ENCODE assay signal across 14 cellular contexts in the genomic region with DNA sequence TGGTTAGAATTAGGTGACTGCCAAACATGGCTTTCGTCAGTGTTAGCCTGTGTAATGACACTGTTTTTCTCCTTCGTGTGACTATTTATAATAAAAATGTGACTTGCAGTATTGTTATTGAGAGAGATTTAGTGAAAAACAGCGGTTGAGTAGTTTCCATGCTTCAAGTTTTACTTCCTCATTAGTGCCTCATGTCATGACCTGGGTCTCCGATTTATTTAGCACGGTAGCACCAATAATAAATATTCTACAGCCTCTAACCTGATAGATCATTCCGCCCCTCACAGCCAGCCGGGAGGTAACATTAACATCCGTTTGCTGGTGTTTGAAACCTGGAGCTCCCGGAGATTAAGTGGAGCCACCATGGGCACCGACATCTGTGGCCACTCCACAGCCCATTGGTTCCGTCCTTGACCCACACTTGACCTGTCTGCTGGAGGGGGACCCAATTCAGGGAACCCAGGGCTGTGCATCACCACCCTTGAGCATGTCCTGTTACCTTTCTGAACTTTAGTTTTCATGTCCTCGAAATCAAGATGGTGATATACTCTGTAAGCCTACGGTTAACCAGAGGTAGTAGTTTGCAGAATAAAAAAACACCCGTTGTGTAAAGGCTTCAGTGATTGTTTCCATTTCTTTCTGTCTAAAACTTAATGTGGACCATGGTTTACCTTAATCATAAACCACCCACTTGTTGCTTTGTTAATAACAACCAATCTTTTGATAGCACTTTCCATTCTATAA.
A peak's percentile ranks its signal among the peaks of the same experiment; 100 is the strongest.
DNase-seq lines count a peak whose midpoint lies in the region; ATAC-seq and TF ChIP-seq lines count a peak whose summit lies in the region.
"Had no signal": no experiment of that assay in that cellular context is flagged by ENCODE, and none has a peak within 500 bp of the region (broad histone marks: within the 10 kb centered on the region; RNA-seq: fewer than 3 reads in every experiment).

No MANE protein-coding gene starts in this region.

- no peak overlapping the region for H3K9ac ChIP-seq in neural progenitor cell

- no peak overlapping the region for H3K4me2 ChIP-seq in neural progenitor cell
- H3K4me2 ChIP-seq in GM23338 = no peak overlapping the region

- DNase-seq in SIG-M5 treated with dmso at 0.1 percent for 504 hours (lab: John Stamatoyannopoulos, UW; ENCODE audit: unreplicated experiment) (peak; percentile 24), SIG-M5 (lab: John Stamatoyannopoulos, UW) (no peak), neural progenitor cell (ENCODE audit: low spot score) (no peak), GM23338 (ENCODE audit: low spot score) (no peak), iPS-NIHi11 (ENCODE audit: low spot score) (no peak), A172 (ENCODE audit: low spot score) (no peak)
- DNase-seq: body of pancreas, EL, NCI-H1105 treated with DMSO at 0.1 percent for 48 hours, SHP77 had no signal

- no peaks in the 10 kb centered on the region for H3K9me3 ChIP-seq in neural progenitor cell (ENCODE audit: low read depth)
- H3K9me3 ChIP-seq: body of pancreas had no signal

- ATAC-seq in HG02623 (IDR thresholded peaks at IDR 0.05; ENCODE audit: unreplicated experiment) (peak; percentile 67), GM23338 (no peak)
- ATAC-seq: body of pancreas, sciatic nerve had no signal

- no peaks in the 10 kb centered on the region for H3K9me2 ChIP-seq in GM23338 (ENCODE audit: insufficient read depth)

- H3K4me1 ChIP-seq in neural progenitor cell (peaks cover 2% of the 10 kb centered on the region), GM23338 (ENCODE audit: insufficient read depth) (peaks cover 9% of the 10 kb centered on the region; the same call in 1 of the 2 replicates)
- H3K4me1 ChIP-seq: body of pancreas had no signal

- no peak overlapping the region for H3K27ac ChIP-seq in neural progenitor cell
- no peak overlapping the region for H3K27ac ChIP-seq in GM23338 (ENCODE audit: low read depth)
- H3K27ac ChIP-seq: 22Rv1, body of pancreas had no signal

- no peak for TF ChIP-seq CTCF in neural progenitor cell (IDR thresholded peaks at IDR 0.05)
- TF ChIP-seq CTCF in GM23338 (conservative IDR thresholded peaks at IDR 0.05; ENCODE audit: low read depth in 2 of 2) = no peak

- peak overlapping the region; percentile 8 to 87 (median 68) for H3K4me3 Mint-ChIP-seq in IgD-negative memory B cell
- no peak overlapping the region for H3K4me3 Mint-ChIP-seq in neural progenitor cell
- H3K4me3 Mint-ChIP-seq in GM23338 = no peak overlapping the region

- H3K4me3 ChIP-seq in neural progenitor cell = no peak overlapping the region
- no peak overlapping the region for H3K4me3 ChIP-seq in GM23338
- H3K4me3 ChIP-seq: body of pancreas had no signal

- no peaks in the 10 kb centered on the region for H3K36me3 ChIP-seq in neural progenitor cell
- no peaks in the 10 kb centered on the region for H3K36me3 ChIP-seq in GM23338 (ENCODE audit: insufficient read depth)

- no peak overlapping the region for H2AFZ ChIP-seq in neural progenitor cell (replicated peaks)
- H2AFZ ChIP-seq in GM23338 = no peak overlapping the region

- H3K27me3 Mint-ChIP-seq in IgD-negative memory B cell = no peaks in the 10 kb centered on the region
- H3K27me3 Mint-ChIP-seq in neural progenitor cell (ENCODE audit: insufficient read depth, low read depth) = no peaks in the 10 kb centered on the region
- no peaks in the 10 kb centered on the region for H3K27me3 Mint-ChIP-seq in GM23338 (ENCODE audit: insufficient read depth, low read depth, poor library complexity)

- H4K20me1 ChIP-seq in neural progenitor cell (ENCODE audit: low read depth) = peaks cover 8% of the 10 kb centered on the region
- peaks cover 8% of the 10 kb centered on the region for H4K20me1 ChIP-seq in GM23338 (replicated peaks; ENCODE audit: insufficient read depth)

- peaks cover 48 to 56% (median 55%) of the 10 kb centered on the region in 3 donors for H3K4me1 Mint-ChIP-seq in IgD-negative memory B cell
- peaks cover 23% of the 10 kb centered on the region for H3K4me1 Mint-ChIP-seq in neural progenitor cell
- peaks cover 29% of the 10 kb centered on the region; the same call in 2 of the 3 replicates for H3K4me1 Mint-ChIP-seq in GM23338

- H3F3A ChIP-seq in neural progenitor cell (ENCODE audit: low read depth) (no peaks in the 10 kb centered on the region), GM23338 (replicated peaks; ENCODE audit: low read depth) (no peaks in the 10 kb centered on the region)

- H3K36me3 Mint-ChIP-seq in IgD-negative memory B cell = peaks cover 7% of the 10 kb centered on the region
- peaks cover 38% of the 10 kb centered on the region for H3K36me3 Mint-ChIP-seq in neural progenitor cell
- peaks cover 10% of the 10 kb centered on the region; the same call in 2 of the 3 replicates for H3K36me3 Mint-ChIP-seq in GM23338 (ENCODE audit: low read depth)

- H3K9me3 Mint-ChIP-seq in IgD-negative memory B cell = no peaks in the 10 kb centered on the region
- peaks cover 10% of the 10 kb centered on the region for H3K9me3 Mint-ChIP-seq in neural progenitor cell
- H3K9me3 Mint-ChIP-seq in GM23338 = no peaks in the 10 kb centered on the region

- H3K79me2 ChIP-seq in neural progenitor cell (ENCODE audit: low read depth) = peaks cover 28% of the 10 kb centered on the region
- peaks cover 32% of the 10 kb centered on the region for H3K79me2 ChIP-seq in GM23338 (replicated peaks; ENCODE audit: insufficient read depth)

- H3K27ac Mint-ChIP-seq in IgD-negative memory B cell (peak overlapping the region; percentile 1 to 88 (median 86)), neural progenitor cell (peak overlapping the region; percentile 64), GM23338 (no peak overlapping the region)

- H3K27me3 ChIP-seq in neural progenitor cell (no peaks in the 10 kb centered on the region), GM23338 (ENCODE audit: insufficient read depth) (no peaks in the 10 kb centered on the region)
- H3K27me3 ChIP-seq: body of pancreas had no signal

TF ChIP-seq in GM23338, 12 proteins besides CTCF, POLR2A, EP300 and RAD21 (continues in another document):
- TF ChIP-seq EZH2 (IDR thresholded peaks at IDR 0.05; ENCODE audit: low read depth, unreplicated experiment) (no peak), NANOG (IDR thresholded peaks at IDR 0.05; ENCODE audit: borderline replicate concordance) (no peak), CREB1 (CRISPR knock-in tag; IDR thresholded peaks at IDR 0.05; ENCODE audit: low read depth) (no peak)
- TF ChIP-seq, protein P1, sequence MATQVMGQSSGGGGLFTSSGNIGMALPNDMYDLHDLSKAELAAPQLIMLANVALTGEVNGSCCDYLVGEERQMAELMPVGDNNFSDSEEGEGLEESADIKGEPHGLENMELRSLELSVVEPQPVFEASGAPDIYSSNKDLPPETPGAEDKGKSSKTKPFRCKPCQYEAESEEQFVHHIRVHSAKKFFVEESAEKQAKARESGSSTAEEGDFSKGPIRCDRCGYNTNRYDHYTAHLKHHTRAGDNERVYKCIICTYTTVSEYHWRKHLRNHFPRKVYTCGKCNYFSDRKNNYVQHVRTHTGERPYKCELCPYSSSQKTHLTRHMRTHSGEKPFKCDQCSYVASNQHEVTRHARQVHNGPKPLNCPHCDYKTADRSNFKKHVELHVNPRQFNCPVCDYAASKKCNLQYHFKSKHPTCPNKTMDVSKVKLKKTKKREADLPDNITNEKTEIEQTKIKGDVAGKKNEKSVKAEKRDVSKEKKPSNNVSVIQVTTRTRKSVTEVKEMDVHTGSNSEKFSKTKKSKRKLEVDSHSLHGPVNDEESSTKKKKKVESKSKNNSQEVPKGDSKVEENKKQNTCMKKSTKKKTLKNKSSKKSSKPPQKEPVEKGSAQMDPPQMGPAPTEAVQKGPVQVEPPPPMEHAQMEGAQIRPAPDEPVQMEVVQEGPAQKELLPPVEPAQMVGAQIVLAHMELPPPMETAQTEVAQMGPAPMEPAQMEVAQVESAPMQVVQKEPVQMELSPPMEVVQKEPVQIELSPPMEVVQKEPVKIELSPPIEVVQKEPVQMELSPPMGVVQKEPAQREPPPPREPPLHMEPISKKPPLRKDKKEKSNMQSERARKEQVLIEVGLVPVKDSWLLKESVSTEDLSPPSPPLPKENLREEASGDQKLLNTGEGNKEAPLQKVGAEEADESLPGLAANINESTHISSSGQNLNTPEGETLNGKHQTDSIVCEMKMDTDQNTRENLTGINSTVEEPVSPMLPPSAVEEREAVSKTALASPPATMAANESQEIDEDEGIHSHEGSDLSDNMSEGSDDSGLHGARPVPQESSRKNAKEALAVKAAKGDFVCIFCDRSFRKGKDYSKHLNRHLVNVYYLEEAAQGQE (IDR thresholded peaks at IDR 0.05; ENCODE audit: unreplicated experiment) = no peak

Comparison
In these comparisons a context has a peak if more than half of its experiments do, and no peak if none do; other contexts are left out.
1. H3K4me3 Mint-ChIP-seq: peak in IgD-negative memory B cell (4 of 4); none in neural progenitor cell (single experiment) and GM23338 (single experiment).